In genomic region chr22:36373258-36373579, GRCh38 we compare ENCODE assay signal across 9 cellular contexts. TPM values are rescaled to one million over a fixed set of nuclear protein-coding genes. Genes with fewer than 3 reads are reported as not detected.
A peak's percentile ranks its signal among the peaks of the same experiment; 100 is the strongest.
DNase-seq lines count a peak whose midpoint lies in the region; ATAC-seq lines count a peak whose summit lies in the region.
"Had no signal": no experiment of that assay in that cellular context is flagged by ENCODE, and none has a peak within 500 bp of the region (broad histone marks: within the 10 kb centered on the region; RNA-seq: fewer than 3 reads in every experiment).

No MANE protein-coding gene starts in this region.

- H3K27me3 ChIP-seq in right cardiac atrium (ENCODE audit: control insufficient read depth, insufficient read depth) = no peaks in the 10 kb centered on the region

- POLR2A ChIA-PET in activated CD4-positive, alpha-beta memory T cell treated with anti-CD3 and anti-CD28 coated beads for 36 hours (lab: Charles Lee) = interaction anchor here (1.8 to 2.1 kb wide), 2 partner anchors 8 to 9 kb away, joined by 4 to 6 read pairs; no protein-coding TSS in a partner anchor

- H3K36me3 Mint-ChIP-seq in activated CD4-positive, alpha-beta memory T cell treated with anti-CD3 and anti-CD28 coated beads for 36 hours = peaks cover 54% of the 10 kb centered on the region

- peak overlapping the region; percentile 85 for H3K27ac Mint-ChIP-seq in activated CD4-positive, alpha-beta memory T cell treated with anti-CD3 and anti-CD28 coated beads for 36 hours
- peak overlapping the region; percentile 92 to 96 for H3K27ac Mint-ChIP-seq in stimulated activated naive CD8-positive, alpha-beta T cell treated with anti-CD3 and anti-CD28 coated beads, Interleukin-15, amount 100 ng/mL, for 72 hours

- peaks cover 96% of the 10 kb centered on the region for H3K4me1 Mint-ChIP-seq in activated CD4-positive, alpha-beta memory T cell treated with anti-CD3 and anti-CD28 coated beads for 36 hours (ENCODE audit: low read depth)
- H3K4me1 Mint-ChIP-seq in stimulated activated naive CD8-positive, alpha-beta T cell treated with anti-CD3 and anti-CD28 coated beads, Interleukin-15, amount 100 ng/mL, for 72 hours = peaks cover 97% of the 10 kb centered on the region

- peak overlapping the region; percentile 20 for H3K4me3 Mint-ChIP-seq in activated CD4-positive, alpha-beta memory T cell treated with anti-CD3 and anti-CD28 coated beads for 36 hours
- peak overlapping the region; percentile 82 to 88 for H3K4me3 Mint-ChIP-seq in stimulated activated naive CD8-positive, alpha-beta T cell treated with anti-CD3 and anti-CD28 coated beads, Interleukin-15, amount 100 ng/mL, for 72 hours

- WGBS in right cardiac atrium = 35% methylated on average over 7 of the region's 7 CpGs

- intact Hi-C loops in activated CD4-positive, alpha-beta memory T cell treated with anti-CD3 and anti-CD28 coated beads for 36 hours (cut with micrococcal nuclease) = no loop called here
- intact Hi-C loops in right cardiac atrium (cut with DNase I) = no loop called here

- H3K27ac ChIP-seq in right cardiac atrium (ENCODE audit: low read length) = peak overlapping the region; percentile 66

- H3K27me3 Mint-ChIP-seq in activated CD4-positive, alpha-beta memory T cell treated with anti-CD3 and anti-CD28 coated beads for 36 hours = no peaks in the 10 kb centered on the region
- no peaks in the 10 kb centered on the region for H3K27me3 Mint-ChIP-seq in stimulated activated naive CD8-positive, alpha-beta T cell treated with anti-CD3 and anti-CD28 coated beads, Interleukin-15, amount 100 ng/mL, for 72 hours

- H3K4me3 ChIP-seq in right cardiac atrium (ENCODE audit: low read length) = no peak overlapping the region
- H3K4me3 ChIP-seq: mucosa of descending colon had no signal

- CTCF ChIA-PET in activated CD4-positive, alpha-beta memory T cell treated with anti-CD3 and anti-CD28 coated beads for 36 hours (lab: Charles Lee) = interaction anchor here (1.3 kb wide), 1 partner anchor 40 kb away, joined by 3 read pairs; no protein-coding TSS in a partner anchor

- in situ Hi-C loops in KBM-7 (cut with MboI; ENCODE audit: low pct_unique_long_range_greater_than_20kb, low sequenced_read_pairs) = no loop called here

- H3K9me3 ChIP-seq in right cardiac atrium (ENCODE audit: control insufficient read depth, low read length) = no peaks in the 10 kb centered on the region
- H3K9me3 ChIP-seq: mucosa of descending colon had no signal

- peaks cover 45% of the 10 kb centered on the region for H3K4me1 ChIP-seq in right cardiac atrium (ENCODE audit: control insufficient read depth, insufficient read depth, low read length)

- no peak for ATAC-seq in right cardiac atrium
- no peak for ATAC-seq in stimulated activated naive CD8-positive, alpha-beta T cell treated with anti-CD3 and anti-CD28 coated beads, Interleukin-15, amount 100 ng/mL, for 72 hours
- ATAC-seq in GM19328 (IDR thresholded peaks at IDR 0.05; ENCODE audit: unreplicated experiment) = no peak
- ATAC-seq: mucosa of descending colon had no signal

- DNase-seq in KBM-7 (peak; percentile 68), right cardiac atrium (peak; percentile 59 to 81 (median 79)), GM19238 (ENCODE audit: insufficient read length, low spot score) (no peak), NCI-H1092 treated with DMSO at 0.1 percent for 48 hours (lab: John Stamatoyannopoulos, UW) (no peak), cerebellar cortex (ENCODE audit: low spot score) (no peak)
- DNase-seq in activated CD4-positive, alpha-beta memory T cell treated with anti-CD3 and anti-CD28 coated beads for 36 hours = no peak
- no peak for DNase-seq in stimulated activated naive CD8-positive, alpha-beta T cell treated with anti-CD3 and anti-CD28 coated beads, Interleukin-15, amount 100 ng/mL, for 72 hours

- no peaks in the 10 kb centered on the region for H3K9me3 Mint-ChIP-seq in activated CD4-positive, alpha-beta memory T cell treated with anti-CD3 and anti-CD28 coated beads for 36 hours
- H3K9me3 Mint-ChIP-seq in stimulated activated naive CD8-positive, alpha-beta T cell treated with anti-CD3 and anti-CD28 coated beads, Interleukin-15, amount 100 ng/mL, for 72 hours = no peaks in the 10 kb centered on the region

RNA-seq across cellular contexts. Expression of gene MYH9, which starts 14.5 kb away (rescaled TPM):
- total RNA-seq in activated CD4-positive, alpha-beta memory T cell treated with anti-CD3 and anti-CD28 coated beads for 36 hours = 100 to 1,000 TPM; 712 to 720 TPM
- total RNA-seq in right cardiac atrium = 100 to 1,000 TPM; 140 to 224 (median 163) TPM
- polyA plus RNA-seq in right cardiac atrium = 92.5 TPM

Comparison
In these comparisons a context has a peak if more than half of its experiments do, and no peak if none do; other contexts are left out.
1. DNase-seq: peak in KBM-7 (single experiment) and right cardiac atrium (3 of 3); none in activated CD4-positive, alpha-beta memory T cell treated with anti-CD3 and anti-CD28 coated beads for 36 hours (single experiment), stimulated activated naive CD8-positive, alpha-beta T cell treated with anti-CD3 and anti-CD28 coated beads, Interleukin-15, amount 100 ng/mL, for 72 hours (0 of 2), GM19238 (single experiment), NCI-H1092 treated with DMSO at 0.1 percent for 48 hours (single experiment) and cerebellar cortex (single experiment).